Comparison of ENCODE assay signal across 8 cellular contexts in genomic region chr18:35386600-35387366, GRCh38. TPM values are rescaled to one million over a fixed set of nuclear protein-coding genes. Genes with fewer than 3 reads are reported as not detected.
DNase-seq lines count a peak whose midpoint lies in the region; ATAC-seq and TF ChIP-seq lines count a peak whose summit lies in the region.

No MANE protein-coding gene starts in this region.

- H4K20me1 ChIP-seq in osteoblast (ENCODE audit: insufficient read depth, low read length) = no peaks in the 10 kb centered on the region

- no peaks in the 10 kb centered on the region for H3K79me2 ChIP-seq in osteoblast (ENCODE audit: insufficient read depth, low read length)

- peak; percentile 63 for DNase-seq in DMS153 (lab: John Stamatoyannopoulos, UW)
- peak; percentile 52 for DNase-seq in LoVo (ENCODE audit: low spot score)
- peak; percentile 52 for DNase-seq in RKO (ENCODE audit: low spot score)
- DNase-seq in activated T-helper 2 cell treated with anti-CD3 and anti-CD28 coated beads, Interferon-gamma antibody, Interleukin-2, Interleukin-4, amounts not matched to agents 10 μg/mL and 5 μg/mL and 100 μg/mL, durations not matched to agents 14 hours and 24 hours and 36 hours (ENCODE audit: low spot score) = peak; percentile 40
- DNase-seq in foreskin keratinocyte = peak in 1 of 2 donors; percentile 61
- no peak for DNase-seq in osteoblast (ENCODE audit: insufficient read length, low spot score, missing footprints)
- DNase-seq in ureter (ENCODE audit: low spot score) = peak; percentile 71

- H3K4me3 ChIP-seq in osteoblast (ENCODE audit: insufficient read depth, low read length) = no peak overlapping the region

- H3K4me3 Mint-ChIP-seq in activated T-helper 2 cell treated with anti-CD3 and anti-CD28 coated beads, Interferon-gamma antibody, Interleukin-2, Interleukin-4, amounts not matched to agents 10 μg/mL and 5 μg/mL and 100 μg/mL, durations not matched to agents 14 hours and 24 hours and 36 hours (ENCODE audit: low read depth) = no peak overlapping the region

- H3K4me1 Mint-ChIP-seq in activated T-helper 2 cell treated with anti-CD3 and anti-CD28 coated beads, Interferon-gamma antibody, Interleukin-2, Interleukin-4, amounts not matched to agents 10 μg/mL and 5 μg/mL and 100 μg/mL, durations not matched to agents 14 hours and 24 hours and 36 hours (ENCODE audit: low read depth) = peaks cover 5% of the 10 kb centered on the region

- no peaks in the 10 kb centered on the region for H3K36me3 Mint-ChIP-seq in activated T-helper 2 cell treated with anti-CD3 and anti-CD28 coated beads, Interferon-gamma antibody, Interleukin-2, Interleukin-4, amounts not matched to agents 10 μg/mL and 5 μg/mL and 100 μg/mL, durations not matched to agents 14 hours and 24 hours and 36 hours (ENCODE audit: low read depth)

- no peak overlapping the region for H3K27ac ChIP-seq in foreskin keratinocyte
- H3K27ac ChIP-seq in osteoblast (ENCODE audit: low read depth, low read length) = peak overlapping the region; percentile 80

- H3K4me2 ChIP-seq in osteoblast (ENCODE audit: insufficient read depth, low read length) = peak overlapping the region; percentile 46

- H3K4me1 ChIP-seq in foreskin keratinocyte (no peaks in the 10 kb centered on the region), osteoblast (ENCODE audit: insufficient read depth, low read length) (peaks cover 46% of the 10 kb centered on the region)

- intact Hi-C loops in activated T-helper 2 cell treated with anti-CD3 and anti-CD28 coated beads, Interferon-gamma antibody, Interleukin-2, Interleukin-4, amounts not matched to agents 10 μg/mL and 5 μg/mL and 100 μg/mL, durations not matched to agents 14 hours and 24 hours and 36 hours (cut with micrococcal nuclease) = loop anchor here (5.0 to 10.0 kb wide), 2 partner anchors 154 to 568 kb away; no protein-coding TSS in a partner anchor

- peak; percentile 65 for ATAC-seq in GM21576 (IDR thresholded peaks at IDR 0.05; ENCODE audit: unreplicated experiment)
- ATAC-seq in foreskin keratinocyte = peak; percentile 85

- no peaks in the 10 kb centered on the region for H3K36me3 ChIP-seq in osteoblast (ENCODE audit: insufficient read depth, low read length)

- no peaks in the 10 kb centered on the region for H3K9me3 ChIP-seq in osteoblast (ENCODE audit: low read depth, low read length)

- no peak overlapping the region for H3K27ac Mint-ChIP-seq in activated T-helper 2 cell treated with anti-CD3 and anti-CD28 coated beads, Interferon-gamma antibody, Interleukin-2, Interleukin-4, amounts not matched to agents 10 μg/mL and 5 μg/mL and 100 μg/mL, durations not matched to agents 14 hours and 24 hours and 36 hours

- H3K27me3 Mint-ChIP-seq in activated T-helper 2 cell treated with anti-CD3 and anti-CD28 coated beads, Interferon-gamma antibody, Interleukin-2, Interleukin-4, amounts not matched to agents 10 μg/mL and 5 μg/mL and 100 μg/mL, durations not matched to agents 14 hours and 24 hours and 36 hours (ENCODE audit: low read depth) = peaks cover 19% of the 10 kb centered on the region

- H3K27me3 ChIP-seq in foreskin keratinocyte (peaks cover 9% of the 10 kb centered on the region), osteoblast (ENCODE audit: insufficient read depth, low read length) (no peaks in the 10 kb centered on the region)

- H2AFZ ChIP-seq in osteoblast (ENCODE audit: low read length) = peak overlapping the region; percentile 8

- TF ChIP-seq CTCF in foreskin keratinocyte (conservative IDR thresholded peaks at IDR 0.05) = peak; percentile 94
- peak; percentile 98 for TF ChIP-seq CTCF in osteoblast (IDR thresholded peaks at IDR 0.05; ENCODE audit: extremely low read depth, low read depth, low read length)

- H3K9me3 Mint-ChIP-seq in activated T-helper 2 cell treated with anti-CD3 and anti-CD28 coated beads, Interferon-gamma antibody, Interleukin-2, Interleukin-4, amounts not matched to agents 10 μg/mL and 5 μg/mL and 100 μg/mL, durations not matched to agents 14 hours and 24 hours and 36 hours = no peaks in the 10 kb centered on the region

RNA-seq across cellular contexts. Expression of gene ZNF396, which starts 9.6 kb away (rescaled TPM):
- total RNA-seq in activated T-helper 2 cell treated with anti-CD3 and anti-CD28 coated beads, Interferon-gamma antibody, Interleukin-2, Interleukin-4, amounts not matched to agents 10 μg/mL and 5 μg/mL and 100 μg/mL, durations not matched to agents 14 hours and 24 hours and 36 hours = 0.25 and 0.32 TPM in 2 replicates
- total RNA-seq in foreskin keratinocyte (0.42 and 0.44 TPM in 2 replicates), osteoblast (1.8 and 3.3 TPM in 2 replicates), ureter (4.8 TPM)
- polyA plus RNA-seq in foreskin keratinocyte = 0.36 and 0.38 TPM in 2 replicates

RNA-seq across cellular contexts. Expression of gene ZNF24, which starts 42.6 kb away (rescaled TPM):
- total RNA-seq in activated T-helper 2 cell treated with anti-CD3 and anti-CD28 coated beads, Interferon-gamma antibody, Interleukin-2, Interleukin-4, amounts not matched to agents 10 μg/mL and 5 μg/mL and 100 μg/mL, durations not matched to agents 14 hours and 24 hours and 36 hours = 46.0 and 51.5 TPM in 2 replicates
- total RNA-seq in foreskin keratinocyte (28.5 and 29.3 TPM in 2 replicates), osteoblast (27.4 and 29.7 TPM in 2 replicates), ureter (53.2 TPM)
- 7.4 and 8.4 TPM in 2 replicates for polyA plus RNA-seq in foreskin keratinocyte
